In genomic region chr5:153974131-153974812, GRCh38 we compare ENCODE assay signal across 1 cellular context.
TF ChIP-seq lines count a peak whose summit lies in the region.

No MANE protein-coding gene starts in this region.

TF ChIP-seq in GM23338, 12 proteins besides CTCF, POLR2A, EP300 and RAD21 (continued from another document):
- TF ChIP-seq ZNF462 (CRISPR knock-in tag; IDR thresholded peaks at IDR 0.05) (no peak), STAT1 (IDR thresholded peaks at IDR 0.05; ENCODE audit: unreplicated experiment) (no peak), NANOG (IDR thresholded peaks at IDR 0.05; ENCODE audit: borderline replicate concordance) (no peak), EZH2phosphoT487 (IDR thresholded peaks at IDR 0.05; ENCODE audit: unreplicated experiment) (no peak)
